Comparison of ENCODE assay signal across 16 cellular contexts in the genomic region with DNA sequence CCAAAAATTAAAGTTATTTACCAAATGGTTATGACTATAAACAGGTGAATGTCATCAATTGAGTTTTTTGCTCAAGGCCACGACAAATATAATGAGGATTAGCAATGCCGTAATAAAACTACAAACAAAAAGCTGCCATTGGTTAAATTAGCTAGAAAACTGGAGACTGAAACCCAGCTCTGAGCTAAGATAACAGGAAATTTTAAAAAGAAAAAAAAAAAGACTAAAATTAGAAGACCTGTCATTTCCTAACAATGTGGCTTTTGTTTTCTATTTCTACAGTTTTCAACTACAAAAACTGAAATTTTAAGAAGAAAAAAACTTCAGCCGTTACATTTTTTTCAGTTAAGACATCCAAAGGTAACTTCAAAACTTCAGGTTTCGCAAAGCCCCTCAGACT. TPM values are rescaled to one million over a fixed set of nuclear protein-coding genes. Genes with fewer than 3 reads are reported as not detected.
A peak's percentile ranks its signal among the peaks of the same experiment; 100 is the strongest.
DNase-seq lines count a peak whose midpoint lies in the region; ATAC-seq, FAIRE-seq and TF ChIP-seq lines count a peak whose summit lies in the region.
"Had no signal": no experiment of that assay in that cellular context is flagged by ENCODE, and none has a peak within 500 bp of the region (broad histone marks: within the 10 kb centered on the region; RNA-seq: fewer than 3 reads in every experiment).

No MANE protein-coding gene starts in this region.

- no peak for TF ChIP-seq POLR2A in transverse colon (IDR thresholded peaks at IDR 0.05)

- no peak for TF ChIP-seq CTCF in transverse colon (IDR thresholded peaks at IDR 0.05)

- TF ChIP-seq EP300 in transverse colon (IDR thresholded peaks at IDR 0.05; ENCODE audit: low read depth): no peak

- in situ Hi-C loops in transverse colon (cut with MboI; ENCODE audit: low pct_ligation_motif_present in 1 of 4, low pct_unique_long_range_greater_than_20kb in 1 of 4, low sequenced_read_pairs in 3 of 4): loop anchor here in 1 of 4 donors (25.0 kb wide), 1 partner anchor 241 kb away; no protein-coding TSS in a partner anchor

- 70 to 90% methylated on average over 4 of the region's 4 CpGs for WGBS in transverse colon (ENCODE audit: low coverage in 1 of 2), 2 donors

- no peaks in the 10 kb centered on the region for H3K27me3 Mint-ChIP-seq in activated naive CD4-positive, alpha-beta T cell treated with anti-CD3 and anti-CD28 coated beads, Interleukin-2, amount 50 U/mL, for 24 hours

- H3K4me3 ChIP-seq in transverse colon: no peak overlapping the region
- H3K4me3 ChIP-seq: thyroid gland had no signal

- H3K36me3 ChIP-seq in transverse colon: no peaks in the 10 kb centered on the region
- H3K36me3 ChIP-seq: thyroid gland had no signal

- H3K9me3 Mint-ChIP-seq in activated naive CD4-positive, alpha-beta T cell treated with anti-CD3 and anti-CD28 coated beads, Interleukin-2, amount 50 U/mL, for 24 hours: no peaks in the 10 kb centered on the region
- H3K9me3 Mint-ChIP-seq in activated naive CD4-positive, alpha-beta T cell treated with anti-CD3 and anti-CD28 coated beads, Interleukin-2, amount 50 U/mL, for 72 hours: peaks cover 0 to 2% of the 10 kb centered on the region in 2 donors

- peak overlapping the region; percentile 69 for H3K4me3 Mint-ChIP-seq in activated naive CD4-positive, alpha-beta T cell treated with anti-CD3 and anti-CD28 coated beads, Interleukin-2, amount 50 U/mL, for 24 hours
- H3K4me3 Mint-ChIP-seq: nephron progenitor cell had no signal

- no peaks in the 10 kb centered on the region for H3K9me3 ChIP-seq in transverse colon
- H3K9me3 ChIP-seq: thyroid gland had no signal

- intact Hi-C loops in transverse colon (cut with DNase I; ENCODE audit: low total_unique reads): no loop called here

- FAIRE-seq in RCC 7860 (lab: Jason Lieb, UNC): no peak
- FAIRE-seq: H54 had no signal

- H3K27ac Mint-ChIP-seq in activated naive CD4-positive, alpha-beta T cell treated with anti-CD3 and anti-CD28 coated beads, Interleukin-2, amount 50 U/mL, for 24 hours: peak overlapping the region; percentile 82
- peak overlapping the region; percentile 59 to 82 for H3K27ac Mint-ChIP-seq in activated naive CD4-positive, alpha-beta T cell treated with anti-CD3 and anti-CD28 coated beads, Interleukin-2, amount 50 U/mL, for 72 hours
- H3K27ac Mint-ChIP-seq: nephron progenitor cell had no signal

- no peaks in the 10 kb centered on the region for H3K27me3 ChIP-seq in transverse colon
- H3K27me3 ChIP-seq: thyroid gland had no signal

- H3K36me3 Mint-ChIP-seq in activated naive CD4-positive, alpha-beta T cell treated with anti-CD3 and anti-CD28 coated beads, Interleukin-2, amount 50 U/mL, for 24 hours: peaks cover 7% of the 10 kb centered on the region
- peaks cover 0 to 3% of the 10 kb centered on the region in 2 donors for H3K36me3 Mint-ChIP-seq in activated naive CD4-positive, alpha-beta T cell treated with anti-CD3 and anti-CD28 coated beads, Interleukin-2, amount 50 U/mL, for 72 hours

- peaks cover 84% of the 10 kb centered on the region for H3K4me1 Mint-ChIP-seq in activated naive CD4-positive, alpha-beta T cell treated with anti-CD3 and anti-CD28 coated beads, Interleukin-2, amount 50 U/mL, for 24 hours

- peak; percentile 50 for ATAC-seq in HG02885 (IDR thresholded peaks at IDR 0.05; ENCODE audit: poor library complexity, unreplicated experiment)
- ATAC-seq in activated naive CD4-positive, alpha-beta T cell treated with anti-CD3 and anti-CD28 coated beads, Interleukin-2, amount 50 U/mL, for 72 hours: peak in 1 of 2 donors; percentile 35

- H3K4me1 ChIP-seq in transverse colon: no peaks in the 10 kb centered on the region

- DNase-seq in activated naive CD4-positive, alpha-beta T cell treated with anti-CD3 and anti-CD28 coated beads, Interleukin-2, amount 50 U/mL, for 16 hours: no peak
- no peak for DNase-seq in activated naive CD4-positive, alpha-beta T cell treated with anti-CD3 and anti-CD28 coated beads, Interleukin-2, amount 50 U/mL, for 72 hours (ENCODE audit: low spot score in 2 of 2)
- DNase-seq in transverse colon (no peak), RCC 7860 (ENCODE audit: low spot score) (no peak), UCSD-AML1 (lab: John Stamatoyannopoulos, UW; ENCODE audit: unreplicated experiment) (no peak)
- DNase-seq in activated CD4-positive, CD25-positive, alpha-beta regulatory T cell (lab: John Stamatoyannopoulos, UW): no peak
- DNase-seq: caudate nucleus, DMS53, IMR-90, NCI-H1092 treated with DMSO at 0.1 percent for 48 hours, nephron progenitor cell, thyroid gland had no signal

- peak overlapping the region in 3 of 4 donors; percentile 11 to 53 (median 26) for H3K27ac ChIP-seq in transverse colon
- H3K27ac ChIP-seq: thyroid gland had no signal

RNA-seq across cellular contexts. Expression of gene SLC12A6, which starts 9.7 kb away (rescaled TPM):
- 10 to 100 TPM; 29.9 to 45.1 TPM for total RNA-seq in activated naive CD4-positive, alpha-beta T cell treated with anti-CD3 and anti-CD28 coated beads, Interleukin-2, amount 50 U/mL, for 72 hours
- total RNA-seq in transverse colon: 10 to 100 TPM in 3 of 4 donors, 1 to 10 TPM in 1; 9.2 to 52.6 (median 26.9) TPM

RNA-seq across cellular contexts. Expression of gene NOP10, which starts 15.0 kb away (rescaled TPM):
- 100 to 1,000 TPM; 182 to 202 TPM for total RNA-seq in activated naive CD4-positive, alpha-beta T cell treated with anti-CD3 and anti-CD28 coated beads, Interleukin-2, amount 50 U/mL, for 72 hours
- 100 to 1,000 TPM in 3 of 4 donors, 10 to 100 TPM in 1; 41.1 to 166 (median 152) TPM for total RNA-seq in transverse colon

RNA-seq across cellular contexts. Expression of gene NUTM1, which starts 15.2 kb away (rescaled TPM):
- total RNA-seq in activated naive CD4-positive, alpha-beta T cell treated with anti-CD3 and anti-CD28 coated beads, Interleukin-2, amount 50 U/mL, for 72 hours: not detected
- total RNA-seq in transverse colon: not detected
- total RNA-seq: IMR-90, lower leg skin had no signal

RNA-seq across cellular contexts. Expression of gene LPCAT4, which starts 39.1 kb away (rescaled TPM):
- total RNA-seq in activated naive CD4-positive, alpha-beta T cell treated with anti-CD3 and anti-CD28 coated beads, Interleukin-2, amount 50 U/mL, for 72 hours: 10 to 100 TPM; 69.0 to 88.4 TPM
- 100 to 1,000 TPM; 109 to 380 (median 143) TPM for total RNA-seq in transverse colon
